ENCODE assay signal across 10 cellular contexts in genomic region chr11:95577716-95578460, GRCh38.
DNase-seq lines count a peak whose midpoint lies in the region; ATAC-seq and TF ChIP-seq lines count a peak whose summit lies in the region.
"Had no signal": no experiment of that assay in that cellular context is flagged by ENCODE, and none has a peak within 500 bp of the region (broad histone marks: within the 10 kb centered on the region; RNA-seq: fewer than 3 reads in every experiment).

No MANE protein-coding gene starts in this region.

- H3K36me3 ChIP-seq in adipocyte (ENCODE audit: control insufficient read depth, insufficient read depth, low read length, severe bottlenecking), result no peaks in the 10 kb centered on the region
- no peaks in the 10 kb centered on the region for H3K36me3 ChIP-seq in kidney epithelial cell (ENCODE audit: control insufficient read depth, insufficient read depth, low read length)

- peaks cover 10% of the 10 kb centered on the region for H3K4me1 Mint-ChIP-seq in HFFc6 (ENCODE audit: low read depth)

- H3K9me3 ChIP-seq in adipocyte (ENCODE audit: control insufficient read depth, low read length), result no peaks in the 10 kb centered on the region

- H3K27ac Mint-ChIP-seq in HFFc6, result peak overlapping the region; percentile 7; the same call in 1 of the 2 replicates

- TF ChIP-seq CTCF in HFFc6 (IDR thresholded peaks at IDR 0.05), result no peak
- no peak for TF ChIP-seq CTCF in kidney epithelial cell (IDR thresholded peaks at IDR 0.05; ENCODE audit: insufficient read depth, low read length, poor library complexity, severe bottlenecking)

- H3K27me3 ChIP-seq in adipocyte (replicated peaks; ENCODE audit: control insufficient read depth, insufficient read depth, low read length) (no peaks in the 10 kb centered on the region), kidney epithelial cell (ENCODE audit: control insufficient read depth, insufficient read depth, low read length) (no peaks in the 10 kb centered on the region)

- no peaks in the 10 kb centered on the region; the same call in 1 of the 2 replicates for H3K36me3 Mint-ChIP-seq in HFFc6 (ENCODE audit: low read depth)

- no peak overlapping the region for H3K4me3 Mint-ChIP-seq in HFFc6

- DNase-seq in DMS53 treated with DMSO at 0.1 percent for 48 hours (lab: John Stamatoyannopoulos, UW; ENCODE audit: unreplicated experiment), result peak; percentile 6
- peak; percentile 13 for DNase-seq in HFFc6
- peak; percentile 74 for DNase-seq in adipocyte (ENCODE audit: low read depth)
- peak; percentile 63 for DNase-seq in kidney epithelial cell (ENCODE audit: low read depth)
- DNase-seq in nucleus accumbens (lab: John Stamatoyannopoulos, UW), result no peak
- no peak for DNase-seq in hippocampal formation (lab: John Stamatoyannopoulos, UW)
- DNase-seq: activated gamma-delta T cell treated with Interleukin-2 at 50 U/mL for 16 hours had no signal

- H3K9ac ChIP-seq in adipocyte (ENCODE audit: low read length), result no peak overlapping the region

- H3K4me3 ChIP-seq in adipocyte (ENCODE audit: low read length), result no peak overlapping the region
- no peak overlapping the region for H3K4me3 ChIP-seq in kidney epithelial cell (ENCODE audit: low read depth, low read length)
- H3K4me3 ChIP-seq: skin epidermis had no signal

- no peaks in the 10 kb centered on the region; the same call in 1 of the 2 replicates for H3K27me3 Mint-ChIP-seq in HFFc6 (ENCODE audit: insufficient read depth)

- no peak for ATAC-seq in HG02588 (IDR thresholded peaks at IDR 0.05; ENCODE audit: unreplicated experiment)
- no peak for ATAC-seq in HG03039 (IDR thresholded peaks at IDR 0.05; ENCODE audit: unreplicated experiment)

- H3K9me3 Mint-ChIP-seq in HFFc6, result peaks cover 15% of the 10 kb centered on the region

- peaks cover 30% of the 10 kb centered on the region for H3K4me1 ChIP-seq in adipocyte (ENCODE audit: control insufficient read depth, insufficient read depth, low read length)

Comparison
In these comparisons a context has a peak if more than half of its experiments do, and no peak if none do; other contexts are left out.
1. DNase-seq: peak in DMS53 treated with DMSO at 0.1 percent for 48 hours (single experiment), HFFc6 (single experiment), adipocyte (single experiment) and kidney epithelial cell (single experiment); none in nucleus accumbens (0 of 56) and hippocampal formation (0 of 2).